Comparison of ENCODE assay signal across 8 cellular contexts in the genomic region with DNA sequence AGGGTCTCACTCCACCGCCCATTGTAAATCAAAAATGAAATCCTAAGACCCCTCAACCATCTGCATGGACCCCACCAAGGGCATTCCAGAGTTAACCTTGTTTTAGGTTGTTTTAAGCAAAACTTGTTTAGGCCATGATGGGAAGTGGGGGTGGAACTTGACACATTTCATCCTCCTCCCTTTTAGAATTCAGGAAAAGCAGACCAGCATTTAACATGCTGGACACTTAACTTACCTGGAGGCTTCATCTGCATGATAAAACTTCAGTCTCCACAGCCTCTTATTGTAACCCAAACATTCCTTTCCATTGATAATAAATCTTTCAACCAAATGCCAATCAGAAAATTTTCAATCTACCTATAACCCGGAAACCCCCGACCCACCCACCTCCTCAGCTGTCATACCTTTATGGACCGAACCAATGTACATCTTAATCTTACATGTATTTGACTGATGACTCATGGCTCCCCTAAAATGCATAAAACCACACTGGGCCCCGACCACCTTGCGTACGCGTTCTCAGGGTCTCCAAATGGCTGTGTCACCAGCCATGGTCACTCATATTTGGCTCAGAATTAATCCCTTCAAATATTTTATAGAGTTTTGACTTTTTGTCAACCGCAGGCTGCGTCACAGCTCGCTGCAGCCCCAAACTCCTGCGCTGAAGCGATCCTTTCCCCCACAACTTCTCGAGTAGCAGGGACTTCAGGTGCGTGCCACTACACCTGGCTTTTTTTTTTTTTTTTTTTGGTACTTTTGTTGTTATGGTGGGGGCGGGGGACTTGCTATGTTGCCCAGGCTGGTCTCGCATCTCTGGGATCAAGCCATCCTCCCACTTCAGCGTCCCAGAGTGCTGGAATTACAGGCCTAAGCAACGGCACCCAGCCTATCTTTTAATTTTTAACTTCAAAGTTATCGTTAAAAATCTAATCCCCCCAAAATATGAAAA. TPM values are rescaled to one million over a fixed set of nuclear protein-coding genes. Genes with fewer than 3 reads are reported as not detected.
A peak's percentile ranks its signal among the peaks of the same experiment; 100 is the strongest.
DNase-seq lines count a peak whose midpoint lies in the region; ATAC-seq and TF ChIP-seq lines count a peak whose summit lies in the region.

No MANE protein-coding gene starts in this region.

- TF ChIP-seq EP300 in gastroesophageal sphincter (IDR thresholded peaks at IDR 0.05): no peak

- H3K9ac ChIP-seq in GM23248: peak overlapping the region; percentile 98
- peak overlapping the region; percentile 99 for H3K9ac ChIP-seq in skeletal muscle satellite cell (ENCODE audit: low read depth, low read length)

- H3K4me3 ChIP-seq in GM23248: peak overlapping the region; percentile 86
- peak overlapping the region; percentile 82 for H3K4me3 ChIP-seq in WI38 (ENCODE audit: low read depth, low read length)
- H3K4me3 ChIP-seq in gastroesophageal sphincter: peak overlapping the region; percentile 65 to 93
- peak overlapping the region; percentile 86 for H3K4me3 ChIP-seq in skeletal muscle satellite cell (ENCODE audit: low read length)

- H3K79me2 ChIP-seq in GM23248 (ENCODE audit: insufficient read depth): peaks cover 13% of the 10 kb centered on the region; the same call in 1 of the 2 replicates

- H3K9me2 ChIP-seq in GM23248 (ENCODE audit: insufficient read depth): no peaks in the 10 kb centered on the region

- H3K4me1 ChIP-seq in GM23248 (ENCODE audit: insufficient read depth): peaks cover 17% of the 10 kb centered on the region
- H3K4me1 ChIP-seq in gastroesophageal sphincter: peaks cover 8 to 23% (median 9%) of the 10 kb centered on the region in 3 donors
- peaks cover 14% of the 10 kb centered on the region for H3K4me1 ChIP-seq in skeletal muscle satellite cell (ENCODE audit: control insufficient read depth, insufficient read depth, low read length)

- H3K9me3 ChIP-seq in GM23248 (ENCODE audit: low read depth) (no peaks in the 10 kb centered on the region), gastroesophageal sphincter (no peaks in the 10 kb centered on the region), skeletal muscle satellite cell (replicated peaks; ENCODE audit: low read length) (no peaks in the 10 kb centered on the region)

- no peaks in the 10 kb centered on the region; the same call in 1 of the 2 replicates for H3K36me3 ChIP-seq in GM23248 (ENCODE audit: low read depth)
- H3K36me3 ChIP-seq in gastroesophageal sphincter: peaks cover 0 to 28% of the 10 kb centered on the region in 2 donors
- peaks cover 7% of the 10 kb centered on the region for H3K36me3 ChIP-seq in skeletal muscle satellite cell (ENCODE audit: insufficient read depth, low read length)

- TF ChIP-seq CTCF in WI38 (IDR thresholded peaks at IDR 0.05; ENCODE audit: low read depth, low read length): no peak
- no peak for TF ChIP-seq CTCF in gastroesophageal sphincter (IDR thresholded peaks at IDR 0.05)

- DNase-seq in GM23248 (peak; percentile 33), NCI-H446 treated with DMSO at 0.1 percent for 48 hours (lab: John Stamatoyannopoulos, UW) (no peak), cerebellum (ENCODE audit: low spot score) (no peak), activated gamma-delta T cell (lab: John Stamatoyannopoulos, UW) (no peak)

- TF ChIP-seq POLR2A in gastroesophageal sphincter (IDR thresholded peaks at IDR 0.05): no peak

- H3K27me3 ChIP-seq in GM23248 (replicated peaks; ENCODE audit: insufficient read depth) (no peaks in the 10 kb centered on the region), gastroesophageal sphincter (no peaks in the 10 kb centered on the region), skeletal muscle satellite cell (ENCODE audit: control insufficient read depth, insufficient read depth, low read length) (no peaks in the 10 kb centered on the region)

- no peak for ATAC-seq in gastroesophageal sphincter
- no peak for ATAC-seq in GM18519 (IDR thresholded peaks at IDR 0.05; ENCODE audit: low FRiP score, unreplicated experiment)

- peaks cover 10% of the 10 kb centered on the region; the same call in 1 of the 2 replicates for H3F3A ChIP-seq in GM23248 (ENCODE audit: insufficient read depth)

- 69 to 75% methylated on average over 20 of the region's 20 CpGs for WGBS in GM23248 (ENCODE audit: low coverage in 1 of 2, low lambda C conversion rate in 2 of 2, missing lambda C conversion rate in 2 of 2), 2 experiments
- WGBS in gastroesophageal sphincter (ENCODE audit: low coverage in 1 of 2), 2 donors: 62 to 73% methylated on average over 13 to 19 of the region's 20 CpGs

- H2AFZ ChIP-seq in GM23248: peak overlapping the region; percentile 89

- H3K27ac ChIP-seq in GM23248 (no peak overlapping the region; the same call in 1 of the 2 replicates), gastroesophageal sphincter (peak overlapping the region; percentile 88 to 100 (median 96))

- no peaks in the 10 kb centered on the region for H4K20me1 ChIP-seq in GM23248 (ENCODE audit: insufficient read depth)

- H3K4me2 ChIP-seq in GM23248 (ENCODE audit: unreplicated experiment) (peak overlapping the region; percentile 83), skeletal muscle satellite cell (ENCODE audit: low read length) (peak overlapping the region; percentile 98)

- in situ Hi-C loops in GM23248 (cut with MboI): no loop called here

RNA-seq across cellular contexts. Expression of a gene that starts 0.9 kb away (rescaled TPM):
- total RNA-seq in GM23248 (2014; rRNA removed; shearing (Covaris generic)): 25.6 and 34.8 TPM in 2 replicates
- 39.7 and 47.2 TPM in 2 replicates for polyA plus RNA-seq in GM23248 (2016; fragmentation: Nextera tagmentation; extraction: Ambion mirVana)
- 10 to 100 TPM; 19.5 to 33.8 (median 21.4) TPM for total RNA-seq in gastroesophageal sphincter
- 16.2 and 24.5 TPM in 2 replicates for total RNA-seq in skeletal muscle satellite cell (2012; rRNA removed)
- 21.6 TPM for total RNA-seq in cerebellum

RNA-seq across cellular contexts. Expression of a gene that starts 56.0 kb away (rescaled TPM):
- total RNA-seq in GM23248 (2014; rRNA removed; shearing (Covaris generic)): 47.4 and 47.8 TPM in 2 replicates
- 47.1 and 49.2 TPM in 2 replicates for polyA plus RNA-seq in GM23248 (2016; fragmentation: Nextera tagmentation; extraction: Ambion mirVana)
- total RNA-seq in gastroesophageal sphincter (10 to 100 TPM; 46.0 to 71.6 (median 52.8) TPM), cerebellum (32.2 TPM)
- total RNA-seq in skeletal muscle satellite cell (2012; rRNA removed): 31.0 and 35.2 TPM in 2 replicates
